1 cellular context compared by ENCODE assay signal in the genomic region with DNA sequence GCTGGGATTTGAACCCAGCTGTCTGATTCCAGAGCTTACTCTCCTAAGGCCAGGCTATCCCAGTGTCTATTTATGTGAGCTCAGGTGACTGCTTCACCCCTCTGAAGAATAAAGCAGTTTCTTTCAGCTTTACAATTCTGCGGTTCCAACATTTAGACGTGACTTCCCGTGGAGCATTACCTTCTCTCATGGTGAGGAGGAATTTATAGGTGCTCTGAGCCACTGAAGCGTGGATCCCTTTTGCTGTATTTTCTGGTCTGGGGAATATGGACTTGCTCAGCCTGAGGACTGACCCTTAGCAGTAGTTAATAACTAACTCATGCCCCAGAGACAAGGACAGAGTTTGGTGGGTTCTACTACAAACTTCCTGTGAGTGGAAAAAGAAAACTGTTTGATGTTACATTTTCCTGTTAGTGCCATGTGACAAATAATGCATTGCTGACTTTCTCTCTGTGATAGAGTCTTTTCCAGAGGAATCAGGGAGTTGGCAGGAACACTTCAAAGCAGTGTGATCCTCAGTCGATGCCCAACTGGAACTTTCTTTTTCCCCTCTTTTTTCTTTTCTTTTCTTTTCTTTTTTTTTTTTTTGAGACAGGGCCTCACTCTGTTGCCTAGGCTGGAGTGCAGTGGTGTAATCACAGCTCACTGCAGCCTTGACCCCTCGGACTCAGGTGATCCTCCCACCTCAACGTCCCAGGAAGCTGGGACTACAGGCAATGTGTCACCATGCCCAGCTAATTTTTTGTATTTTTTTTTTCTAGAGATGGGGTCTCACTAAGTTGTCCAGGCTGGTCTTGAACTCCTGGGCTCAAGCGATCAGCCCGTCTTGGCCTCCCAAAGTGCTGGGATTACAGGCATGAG.
TF ChIP-seq lines count a peak whose summit lies in the region.

No MANE protein-coding gene starts in this region.

TF ChIP-seq in HepG2, 621 proteins besides CTCF, POLR2A, EP300 and RAD21 (continued from another document and continues in another):
- TF ChIP-seq ZNF414 (CRISPR knock-in tag; IDR thresholded peaks at IDR 0.05): 0 out of 2 replicates have a peak, but pooled peaks have one; percentile 46
- TF ChIP-seq SIN3A (IDR thresholded peaks at IDR 0.05; ENCODE audit: borderline replicate concordance, low read depth, low read length): peak; percentile 79; the same call in 1 of the 2 replicates
- TF ChIP-seq JUND (CRISPR knock-in tag; IDR thresholded peaks at IDR 0.05): peak; percentile 58; the same call in 1 of the 2 replicates
- peak; percentile 67 for TF ChIP-seq ARID5B (CRISPR knock-in tag; IDR thresholded peaks at IDR 0.05)
- TF ChIP-seq SOX13 (IDR thresholded peaks at IDR 0.05): no peak
- peak; percentile 54 to 66; a peak in 2 of 4 replicates for TF ChIP-seq SOX13 (CRISPR knock-in tag; conservative IDR thresholded peaks at IDR 0.05 in 1 of 2, IDR thresholded peaks at IDR 0.05 in 1 of 2)
- peak; percentile 68; the same call in 1 of the 2 replicates for TF ChIP-seq ZNF609 (CRISPR knock-in tag; IDR thresholded peaks at IDR 0.05; ENCODE audit: borderline replicate concordance)
- peak; percentile 77; the same call in 1 of the 2 replicates for TF ChIP-seq KAT8 (CRISPR knock-in tag; IDR thresholded peaks at IDR 0.05)
- TF ChIP-seq ZNF431 (CRISPR knock-in tag; IDR thresholded peaks at IDR 0.05; ENCODE audit: borderline replicate concordance, low read depth): peak; percentile 90; the same call in 1 of the 2 replicates
- peak; percentile 89; the same call in 1 of the 2 replicates for TF ChIP-seq ZNF350 (CRISPR knock-in tag; IDR thresholded peaks at IDR 0.05; ENCODE audit: borderline replicate concordance, low read depth)
- peak; percentile 84; the same call in 1 of the 2 replicates for TF ChIP-seq SALL1 (CRISPR knock-in tag; IDR thresholded peaks at IDR 0.05)
- no peak for TF ChIP-seq KDM5B (CRISPR knock-in tag; IDR thresholded peaks at IDR 0.05; ENCODE audit: borderline replicate concordance)
- TF ChIP-seq HCFC1 (IDR thresholded peaks at IDR 0.05; ENCODE audit: low read depth, low read length): no peak
- no peak for TF ChIP-seq ZNF234 (CRISPR knock-in tag; conservative IDR thresholded peaks at IDR 0.05)
- peak; percentile 30; the same call in 1 of the 2 replicates for TF ChIP-seq ZNF644 (CRISPR knock-in tag; IDR thresholded peaks at IDR 0.05; ENCODE audit: low read depth)
- peak; percentile 24; the same call in 1 of the 2 replicates for TF ChIP-seq BRCA1 (CRISPR knock-in tag; IDR thresholded peaks at IDR 0.05)
- TF ChIP-seq HNRNPUL1 (IDR thresholded peaks at IDR 0.05; ENCODE audit: low read depth, low read length): 0 out of 2 replicates have a peak, but pooled peaks have one; percentile 30
- 0 out of 2 replicates have a peak, but pooled peaks have one; percentile 30 for TF ChIP-seq PHF8 (CRISPR knock-in tag; IDR thresholded peaks at IDR 0.05)
- peak; percentile 82 for TF ChIP-seq HDAC1 (CRISPR knock-in tag; IDR thresholded peaks at IDR 0.05)
- TF ChIP-seq ZSCAN29 (CRISPR knock-in tag; conservative IDR thresholded peaks at IDR 0.05): peak; percentile 14; the same call in 1 of the 2 replicates
- TF ChIP-seq ZGPAT (CRISPR knock-in tag; IDR thresholded peaks at IDR 0.05): peak; percentile 94
- TF ChIP-seq ISL2 (CRISPR knock-in tag; IDR thresholded peaks at IDR 0.05): peak; percentile 72
- 0 out of 2 replicates have a peak, but pooled peaks have one; percentile 33 for TF ChIP-seq CREB1 (IDR thresholded peaks at IDR 0.05)
- TF ChIP-seq CREB1 (CRISPR knock-in tag; IDR thresholded peaks at IDR 0.05): peak; percentile 72
- no peak for TF ChIP-seq NONO (IDR thresholded peaks at IDR 0.05)
- TF ChIP-seq NONO (CRISPR knock-in tag; conservative IDR thresholded peaks at IDR 0.05): peak; percentile 55; the same call in 1 of the 2 replicates
- no peak for TF ChIP-seq TERF1 (CRISPR knock-in tag; IDR thresholded peaks at IDR 0.05)
- TF ChIP-seq CBX5 (CRISPR knock-in tag; IDR thresholded peaks at IDR 0.05; ENCODE audit: borderline replicate concordance): no peak
- TF ChIP-seq, protein P1, sequence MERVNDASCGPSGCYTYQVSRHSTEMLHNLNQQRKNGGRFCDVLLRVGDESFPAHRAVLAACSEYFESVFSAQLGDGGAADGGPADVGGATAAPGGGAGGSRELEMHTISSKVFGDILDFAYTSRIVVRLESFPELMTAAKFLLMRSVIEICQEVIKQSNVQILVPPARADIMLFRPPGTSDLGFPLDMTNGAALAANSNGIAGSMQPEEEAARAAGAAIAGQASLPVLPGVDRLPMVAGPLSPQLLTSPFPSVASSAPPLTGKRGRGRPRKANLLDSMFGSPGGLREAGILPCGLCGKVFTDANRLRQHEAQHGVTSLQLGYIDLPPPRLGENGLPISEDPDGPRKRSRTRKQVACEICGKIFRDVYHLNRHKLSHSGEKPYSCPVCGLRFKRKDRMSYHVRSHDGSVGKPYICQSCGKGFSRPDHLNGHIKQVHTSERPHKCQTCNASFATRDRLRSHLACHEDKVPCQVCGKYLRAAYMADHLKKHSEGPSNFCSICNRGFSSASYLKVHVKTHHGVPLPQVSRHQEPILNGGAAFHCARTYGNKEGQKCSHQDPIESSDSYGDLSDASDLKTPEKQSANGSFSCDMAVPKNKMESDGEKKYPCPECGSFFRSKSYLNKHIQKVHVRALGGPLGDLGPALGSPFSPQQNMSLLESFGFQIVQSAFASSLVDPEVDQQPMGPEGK (CRISPR knock-in tag; IDR thresholded peaks at IDR 0.05): peak; percentile 23; the same call in 1 of the 2 replicates
- TF ChIP-seq MBNL3 (CRISPR knock-in tag; conservative IDR thresholded peaks at IDR 0.05): 0 out of 2 replicates have a peak, but pooled peaks have one; percentile 55
- peak; percentile 85 for TF ChIP-seq NR2C2 (CRISPR knock-in tag; IDR thresholded peaks at IDR 0.05; ENCODE audit: borderline replicate concordance)
- peak; percentile 91; the same call in 1 of the 2 replicates for TF ChIP-seq ZNF747 (CRISPR knock-in tag; IDR thresholded peaks at IDR 0.05; ENCODE audit: borderline replicate concordance)
- TF ChIP-seq SATB2 (CRISPR knock-in tag; IDR thresholded peaks at IDR 0.05): 0 out of 2 replicates have a peak, but pooled peaks have one; percentile 31
- peak; percentile 60; the same call in 1 of the 2 replicates for TF ChIP-seq ZFY (CRISPR knock-in tag; IDR thresholded peaks at IDR 0.05)
